Comparison of ENCODE assay signal across 8 cellular contexts in genomic region chr6:16238057-16238657, GRCh38. TPM values are rescaled to one million over a fixed set of nuclear protein-coding genes. Genes with fewer than 3 reads are reported as not detected.
A peak's percentile ranks its signal among the peaks of the same experiment; 100 is the strongest.
DNase-seq lines count a peak whose midpoint lies in the region; ATAC-seq and TF ChIP-seq lines count a peak whose summit lies in the region.

TSS of gene GMPR (plus strand) at chr6:16238587. CDS start at chr6:16238694, 107 bp downstream.

- intact Hi-C loops in cardiac septum (cut with DNase I) (loop anchor here (2.0 kb wide), 1 partner anchor 39 kb away; no protein-coding TSS in a partner anchor), posterior cingulate gyrus (cut with DNase I) (no loop called here)

- ATAC-seq in HG03457 (IDR thresholded peaks at IDR 0.05; ENCODE audit: unreplicated experiment) (peak; percentile 63), SK-N-SH treated with all-trans-retinoic acid at 6 μM for 48 hours (peak; percentile 72)

- peak; percentile 31 for TF ChIP-seq POLR2A in GM19099 (IDR thresholded peaks at IDR 0.05; ENCODE audit: extremely low read depth, insufficient read length, low read depth)

- peak; percentile 82 for DNase-seq in AG08395 (ENCODE audit: low spot score)
- peak; percentile 37 for DNase-seq in activated naive CD8-positive, alpha-beta T cell treated with anti-CD3 and anti-CD28 coated beads, Interleukin-2, amount 50 U/mL, for 16 hours (ENCODE audit: low read depth, low spot score)
- peak; percentile 93 for DNase-seq in cardiac septum (ENCODE audit: low spot score)
- peak; percentile 32 to 92 (median 55) for DNase-seq in posterior cingulate gyrus
- peak; percentile 70 for DNase-seq in ureter (ENCODE audit: low spot score)

TF ChIP-seq in SK-N-SH treated with all-trans-retinoic acid at 6 μM for 48 hours, 23 proteins besides CTCF, POLR2A, EP300 and RAD21:
- TF ChIP-seq BACH2 (CRISPR knock-in tag; IDR thresholded peaks at IDR 0.05; ENCODE audit: borderline replicate concordance) (no peak), ISL1 (CRISPR knock-in tag; IDR thresholded peaks at IDR 0.05) (no peak), SNAI2 (CRISPR knock-in tag; IDR thresholded peaks at IDR 0.05) (no peak), RARB (CRISPR knock-in tag; IDR thresholded peaks at IDR 0.05) (no peak), ZFP3 (CRISPR knock-in tag; IDR thresholded peaks at IDR 0.05) (no peak), ZNF70 (CRISPR knock-in tag; IDR thresholded peaks at IDR 0.05) (no peak), ZNF8 (CRISPR knock-in tag; IDR thresholded peaks at IDR 0.05) (no peak), OSR1 (CRISPR knock-in tag; IDR thresholded peaks at IDR 0.05) (no peak), ARNTL (CRISPR knock-in tag; IDR thresholded peaks at IDR 0.05; ENCODE audit: borderline replicate concordance, low read depth) (no peak), ZNF565 (CRISPR knock-in tag; conservative IDR thresholded peaks at IDR 0.05; ENCODE audit: low read depth) (no peak), ESRRG (CRISPR knock-in tag; IDR thresholded peaks at IDR 0.05) (no peak), PPARA (CRISPR knock-in tag; IDR thresholded peaks at IDR 0.05; ENCODE audit: borderline replicate concordance) (no peak), ZC3H10 (CRISPR knock-in tag; IDR thresholded peaks at IDR 0.05) (no peak), TCF4 (CRISPR knock-in tag; IDR thresholded peaks at IDR 0.05; ENCODE audit: borderline replicate concordance) (no peak), ZFP30 (CRISPR knock-in tag; IDR thresholded peaks at IDR 0.05) (no peak), TOX (CRISPR knock-in tag; IDR thresholded peaks at IDR 0.05; ENCODE audit: borderline replicate concordance) (no peak), CSDC2 (CRISPR knock-in tag; IDR thresholded peaks at IDR 0.05) (no peak), CSRNP3 (CRISPR knock-in tag; IDR thresholded peaks at IDR 0.05) (no peak), GLIS3 (CRISPR knock-in tag; IDR thresholded peaks at IDR 0.05) (no peak)

RNA-seq across cellular contexts. Expression of gene GMPR, which starts in this region (rescaled TPM):
- total RNA-seq in cardiac septum (71.0 TPM), ureter (2.3 TPM)

Comparison
In these comparisons a context has a peak if more than half of its experiments do, and no peak if none do; other contexts are left out.
1. Peak in every context shown above with its lines: DNase-seq and ATAC-seq.
2. RNA of gene GMPR (total RNA-seq): 71.0 TPM in cardiac septum (single experiment); 2.3 TPM in ureter (single experiment); every median in the first group is over 10 times any median in the second.
3. DNase-seq: peak in every context shown above with its lines; median percentile 93 in cardiac septum; 82 in AG08395; 70 in ureter; 55 in posterior cingulate gyrus; 37 in activated naive CD8-positive, alpha-beta T cell treated with anti-CD3 and anti-CD28 coated beads, Interleukin-2, amount 50 U/mL, for 16 hours.